Comparison of ENCODE assay signal across 2 cellular contexts in the genomic region with DNA sequence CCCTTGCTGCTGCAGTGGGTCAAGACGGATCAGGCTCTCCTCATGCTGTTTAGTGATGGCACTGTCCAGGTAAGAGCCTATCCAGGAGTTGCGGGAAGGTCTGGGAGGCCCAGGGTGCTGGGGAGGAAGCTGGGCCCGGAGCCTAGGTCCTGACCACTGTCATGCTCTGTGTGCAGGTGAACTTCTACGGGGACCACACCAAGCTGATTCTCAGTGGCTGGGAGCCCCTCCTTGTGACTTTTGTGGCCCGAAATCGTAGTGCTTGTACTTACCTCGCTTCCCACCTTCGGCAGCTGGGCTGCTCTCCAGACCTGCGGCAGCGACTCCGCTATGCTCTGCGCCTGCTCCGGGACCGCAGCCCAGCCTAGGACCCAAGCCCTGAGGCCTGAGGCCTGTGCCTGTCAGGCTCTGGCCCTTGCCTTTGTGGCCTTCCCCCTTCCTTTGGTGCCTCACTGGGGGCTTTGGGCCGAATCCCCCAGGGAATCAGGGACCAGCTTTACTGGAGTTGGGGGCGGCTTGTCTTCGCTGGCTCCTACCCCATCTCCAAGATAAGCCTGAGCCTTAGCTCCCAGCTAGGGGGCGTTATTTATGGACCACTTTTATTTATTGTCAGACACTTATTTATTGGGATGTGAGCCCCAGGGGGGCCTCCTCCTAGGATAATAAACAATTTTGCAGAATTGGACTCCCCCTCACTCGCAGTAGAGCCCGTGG.
TF ChIP-seq lines count a peak whose summit lies in the region.

No MANE protein-coding gene starts in this region.

TF ChIP-seq in GM12891, 5 proteins besides CTCF, POLR2A, EP300 and RAD21:
- no peak for TF ChIP-seq POU2F2 (IDR thresholded peaks at IDR 0.05; ENCODE audit: low read depth, low read length)
- TF ChIP-seq TAF1 (IDR thresholded peaks at IDR 0.05; ENCODE audit: low read depth, low read length): no peak

TF ChIP-seq in GM12878, 131 proteins besides CTCF, POLR2A, EP300 and RAD21:
- TF ChIP-seq POLR2AphosphoS5 (IDR thresholded peaks at IDR 0.05; ENCODE audit: low read length): peak; percentile 57; the same call in 1 of the 2 replicates
- TF ChIP-seq, protein P1, sequence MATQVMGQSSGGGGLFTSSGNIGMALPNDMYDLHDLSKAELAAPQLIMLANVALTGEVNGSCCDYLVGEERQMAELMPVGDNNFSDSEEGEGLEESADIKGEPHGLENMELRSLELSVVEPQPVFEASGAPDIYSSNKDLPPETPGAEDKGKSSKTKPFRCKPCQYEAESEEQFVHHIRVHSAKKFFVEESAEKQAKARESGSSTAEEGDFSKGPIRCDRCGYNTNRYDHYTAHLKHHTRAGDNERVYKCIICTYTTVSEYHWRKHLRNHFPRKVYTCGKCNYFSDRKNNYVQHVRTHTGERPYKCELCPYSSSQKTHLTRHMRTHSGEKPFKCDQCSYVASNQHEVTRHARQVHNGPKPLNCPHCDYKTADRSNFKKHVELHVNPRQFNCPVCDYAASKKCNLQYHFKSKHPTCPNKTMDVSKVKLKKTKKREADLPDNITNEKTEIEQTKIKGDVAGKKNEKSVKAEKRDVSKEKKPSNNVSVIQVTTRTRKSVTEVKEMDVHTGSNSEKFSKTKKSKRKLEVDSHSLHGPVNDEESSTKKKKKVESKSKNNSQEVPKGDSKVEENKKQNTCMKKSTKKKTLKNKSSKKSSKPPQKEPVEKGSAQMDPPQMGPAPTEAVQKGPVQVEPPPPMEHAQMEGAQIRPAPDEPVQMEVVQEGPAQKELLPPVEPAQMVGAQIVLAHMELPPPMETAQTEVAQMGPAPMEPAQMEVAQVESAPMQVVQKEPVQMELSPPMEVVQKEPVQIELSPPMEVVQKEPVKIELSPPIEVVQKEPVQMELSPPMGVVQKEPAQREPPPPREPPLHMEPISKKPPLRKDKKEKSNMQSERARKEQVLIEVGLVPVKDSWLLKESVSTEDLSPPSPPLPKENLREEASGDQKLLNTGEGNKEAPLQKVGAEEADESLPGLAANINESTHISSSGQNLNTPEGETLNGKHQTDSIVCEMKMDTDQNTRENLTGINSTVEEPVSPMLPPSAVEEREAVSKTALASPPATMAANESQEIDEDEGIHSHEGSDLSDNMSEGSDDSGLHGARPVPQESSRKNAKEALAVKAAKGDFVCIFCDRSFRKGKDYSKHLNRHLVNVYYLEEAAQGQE (IDR thresholded peaks at IDR 0.05; ENCODE audit: low read depth, low read length): no peak
